10 cellular contexts compared by ENCODE assay signal in genomic region chr19:15108145-15108844, GRCh38. TPM values are rescaled to one million over a fixed set of nuclear protein-coding genes. Genes with fewer than 3 reads are reported as not detected.
DNase-seq lines count a peak whose midpoint lies in the region; ATAC-seq, FAIRE-seq and TF ChIP-seq lines count a peak whose summit lies in the region.
"Had no signal": no experiment of that assay in that cellular context is flagged by ENCODE, and none has a peak within 500 bp of the region (broad histone marks: within the 10 kb centered on the region; RNA-seq: fewer than 3 reads in every experiment).

No MANE protein-coding gene starts in this region.

- H3K4me1 Mint-ChIP-seq in naive thymus-derived CD4-positive, alpha-beta T cell = peaks cover 6 to 21% (median 17%) of the 10 kb centered on the region in 7 donors
- peaks cover 0 to 12% of the 10 kb centered on the region in 2 donors for H3K4me1 Mint-ChIP-seq in natural killer cell treated with Interleukin-12 subunit alpha and Interleukin-12 subunit beta and Interleukin-15 and Interleukin-18, amount 100 ng/mL, for 72 hours (ENCODE audit: low read depth in 2 of 2)

- no peak for ATAC-seq in RWPE2 (ENCODE audit: low read depth)
- ATAC-seq in naive thymus-derived CD4-positive, alpha-beta T cell = no peak
- ATAC-seq in natural killer cell treated with Interleukin-12 subunit alpha and Interleukin-12 subunit beta and Interleukin-15 and Interleukin-18, amount 100 ng/mL, for 72 hours = no peak

- H3K4me3 Mint-ChIP-seq in naive thymus-derived CD4-positive, alpha-beta T cell = peak overlapping the region; percentile 23 to 83 (median 54)
- no peak overlapping the region for H3K4me3 Mint-ChIP-seq in natural killer cell treated with Interleukin-12 subunit alpha and Interleukin-12 subunit beta and Interleukin-15 and Interleukin-18, amount 100 ng/mL, for 72 hours

- WGBS in esophagus squamous epithelium, 2 donors = 33 to 34% methylated on average over 8 to 10 of the region's 10 CpGs

- H3K36me3 Mint-ChIP-seq in naive thymus-derived CD4-positive, alpha-beta T cell = peaks cover 5 to 18% (median 7%) of the 10 kb centered on the region in 5 donors
- H3K36me3 Mint-ChIP-seq in natural killer cell treated with Interleukin-12 subunit alpha and Interleukin-12 subunit beta and Interleukin-15 and Interleukin-18, amount 100 ng/mL, for 72 hours = peaks cover 12% of the 10 kb centered on the region

- H3K36me3 ChIP-seq in RWPE2 (ENCODE audit: low read depth) (peaks cover 29% of the 10 kb centered on the region), esophagus squamous epithelium (peaks cover 0 to 44% (median 7%) of the 10 kb centered on the region in 3 donors)
- no peaks in the 10 kb centered on the region for H3K36me3 ChIP-seq in naive thymus-derived CD4-positive, alpha-beta T cell (ENCODE audit: control insufficient read depth in 2 of 3, insufficient read depth in 3 of 3, low read length in 3 of 3)

- CTCF ChIA-PET in AG04449 (lab: Yijun Ruan, JAX) = interaction anchor here (1.0 to 1.6 kb wide), 4 partner anchors 8 to 552 kb away, joined by 3 to 4 read pairs (median 4); a partner anchor contains a TSS
- CTCF ChIA-PET in naive thymus-derived CD4-positive, alpha-beta T cell (lab: Charles Lee) = interaction anchor here (0.9 kb wide), 1 partner anchor 28 kb away, joined by 3 read pairs; no protein-coding TSS in a partner anchor

- H3K4me1 ChIP-seq in RWPE2 (ENCODE audit: insufficient read depth, poor library complexity, severe bottlenecking) (no peaks in the 10 kb centered on the region), esophagus squamous epithelium (peaks cover 8 to 30% (median 15%) of the 10 kb centered on the region in 3 donors)
- H3K4me1 ChIP-seq in naive thymus-derived CD4-positive, alpha-beta T cell (ENCODE audit: control insufficient read depth in 2 of 2, insufficient read depth in 2 of 2, low read length in 2 of 2) = peaks cover 0 to 6% of the 10 kb centered on the region in 2 donors

- H3K9me3 Mint-ChIP-seq in naive thymus-derived CD4-positive, alpha-beta T cell = peaks cover 4 to 26% (median 14%) of the 10 kb centered on the region in 11 donors
- peaks cover 10% of the 10 kb centered on the region for H3K9me3 Mint-ChIP-seq in natural killer cell treated with Interleukin-12 subunit alpha and Interleukin-12 subunit beta and Interleukin-15 and Interleukin-18, amount 100 ng/mL, for 72 hours

- peaks cover 7% of the 10 kb centered on the region for H3K9me3 ChIP-seq in RWPE2 (ENCODE audit: severe bottlenecking)
- H3K9me3 ChIP-seq in esophagus squamous epithelium = peaks cover 0 to 14% (median 6%) of the 10 kb centered on the region in 3 donors
- H3K9me3 ChIP-seq in naive thymus-derived CD4-positive, alpha-beta T cell (ENCODE audit: control insufficient read depth in 2 of 3, low read length in 3 of 3) = peaks cover 0 to 17% (median 3%) of the 10 kb centered on the region in 3 experiments

- H3K27me3 Mint-ChIP-seq in naive thymus-derived CD4-positive, alpha-beta T cell = peaks cover 0 to 22% (median 15%) of the 10 kb centered on the region in 5 donors
- H3K27me3 Mint-ChIP-seq in natural killer cell treated with Interleukin-12 subunit alpha and Interleukin-12 subunit beta and Interleukin-15 and Interleukin-18, amount 100 ng/mL, for 72 hours = peaks cover 23 to 32% of the 10 kb centered on the region in 2 donors

- intact Hi-C loops in esophagus squamous epithelium (cut with DNase I) = loop anchor here (5.0 to 10.0 kb wide), 2 partner anchors 44 to 137 kb away; no protein-coding TSS in a partner anchor
- intact Hi-C loops in naive thymus-derived CD4-positive, alpha-beta T cell (cut with micrococcal nuclease) = no loop called here
- intact Hi-C loops in head of caudate nucleus (cut with DNase I) = no loop called here

- peak overlapping the region; percentile 81 for H3K4me3 ChIP-seq in AG04449 (ENCODE audit: low read depth, low read length)
- H3K4me3 ChIP-seq in RWPE2 (ENCODE audit: severe bottlenecking) = peak overlapping the region; percentile 89
- peak overlapping the region; percentile 58 to 89 (median 78) for H3K4me3 ChIP-seq in esophagus squamous epithelium
- H3K4me3 ChIP-seq in naive thymus-derived CD4-positive, alpha-beta T cell (ENCODE audit: low read length) = peak overlapping the region; percentile 27

- no peak for DNase-seq in AG04449 (ENCODE audit: low read depth, low spot score)
- no peak for DNase-seq in RWPE2 (ENCODE audit: low spot score)
- DNase-seq in esophagus squamous epithelium (lab: John Stamatoyannopoulos, UW) = no peak
- no peak for DNase-seq in naive thymus-derived CD4-positive, alpha-beta T cell
- no peak for DNase-seq in DMS153 treated with DMSO at 0.1 percent for 48 hours (lab: John Stamatoyannopoulos, UW; ENCODE audit: unreplicated experiment)
- no peak for DNase-seq in natural killer cell treated with Interleukin-12 subunit alpha and Interleukin-12 subunit beta and Interleukin-15 and Interleukin-18, amount 100 ng/mL, for 72 hours (ENCODE audit: low spot score)
- no peak for DNase-seq in head of caudate nucleus
- no peak for DNase-seq in urothelium cell line (ENCODE audit: low spot score)
- DNase-seq: NCI-H1417 treated with DMSO at 0.1 percent for 48 hours had no signal

- TF ChIP-seq CTCF in AG04449 (IDR thresholded peaks at IDR 0.05; ENCODE audit: insufficient read depth, low read length, missing control alignments) = no peak
- TF ChIP-seq CTCF in RWPE2 (IDR thresholded peaks at IDR 0.05; ENCODE audit: poor library complexity, severe bottlenecking) = no peak
- TF ChIP-seq CTCF in esophagus squamous epithelium (IDR thresholded peaks at IDR 0.05) = no peak

- no peaks in the 10 kb centered on the region for H3K27me3 ChIP-seq in RWPE2 (ENCODE audit: insufficient read depth, poor library complexity, severe bottlenecking)
- H3K27me3 ChIP-seq in esophagus squamous epithelium = peaks cover 0 to 8% (median 0%) of the 10 kb centered on the region in 4 donors
- H3K27me3 ChIP-seq in naive thymus-derived CD4-positive, alpha-beta T cell (ENCODE audit: control insufficient read depth in 2 of 2, insufficient read depth in 2 of 2, low read length in 2 of 2) = no peaks in the 10 kb centered on the region

- peak overlapping the region in 2 of 9 donors; percentile 36 to 60 for H3K27ac Mint-ChIP-seq in naive thymus-derived CD4-positive, alpha-beta T cell
- H3K27ac Mint-ChIP-seq in natural killer cell treated with Interleukin-12 subunit alpha and Interleukin-12 subunit beta and Interleukin-15 and Interleukin-18, amount 100 ng/mL, for 72 hours = no peak overlapping the region

- POLR2A ChIA-PET in AG04449 (lab: Yijun Ruan, JAX) = interaction anchor here (0.6 to 1.8 kb wide), 5 partner anchors 9 to 272 kb away, joined by 3 to 5 read pairs (median 3); a partner anchor contains a TSS
- POLR2A ChIA-PET in naive thymus-derived CD4-positive, alpha-beta T cell (lab: Charles Lee) = interaction anchor here (0.6 kb wide), 1 partner anchor 16 kb away, joined by 5 read pairs; no protein-coding TSS in a partner anchor

- FAIRE-seq in urothelium cell line (lab: Jason Lieb, UNC) = no peak

- peak overlapping the region; percentile 78 for H3K27ac ChIP-seq in RWPE2 (ENCODE audit: poor library complexity, severe bottlenecking)
- H3K27ac ChIP-seq in esophagus squamous epithelium = peak overlapping the region; percentile 85 to 94 (median 92)
- H3K27ac ChIP-seq in naive thymus-derived CD4-positive, alpha-beta T cell (ENCODE audit: low read depth, low read length) = no peak overlapping the region

- no peak for TF ChIP-seq POLR2A in esophagus squamous epithelium (IDR thresholded peaks at IDR 0.05)

RNA-seq across cellular contexts. Expression of gene SYDE1, which starts 1.1 kb away (rescaled TPM):
- 10 to 100 TPM in 1 of 4 donors, 1 to 10 TPM in 3; 1.4 to 10.3 (median 4.6) TPM for total RNA-seq in esophagus squamous epithelium
- 1 to 10 TPM in 2 of 5 experiments, under 1 TPM in 2, not detected in 1; 0.41 to 2.1 (median 1.2) TPM for total RNA-seq in naive thymus-derived CD4-positive, alpha-beta T cell
- polyA plus RNA-seq in naive thymus-derived CD4-positive, alpha-beta T cell = under 1 TPM; 0.12 to 0.15 TPM
- total RNA-seq in natural killer cell treated with Interleukin-12 subunit alpha and Interleukin-12 subunit beta and Interleukin-15 and Interleukin-18, amount 100 ng/mL, for 72 hours = not detected

RNA-seq across cellular contexts. Expression of gene OR1I1, which starts 26.3 kb away (rescaled TPM):
- total RNA-seq in esophagus squamous epithelium = not detected
- not detected for total RNA-seq in naive thymus-derived CD4-positive, alpha-beta T cell
- not detected for polyA plus RNA-seq in naive thymus-derived CD4-positive, alpha-beta T cell
- total RNA-seq in natural killer cell treated with Interleukin-12 subunit alpha and Interleukin-12 subunit beta and Interleukin-15 and Interleukin-18, amount 100 ng/mL, for 72 hours = not detected
- total RNA-seq: pulmonary artery endothelial cell had no signal

RNA-seq across cellular contexts. Expression of gene CASP14, which starts 59.0 kb away (rescaled TPM):
- total RNA-seq in esophagus squamous epithelium = under 1 TPM in 2 of 4 donors, not detected in 2; 0.42 to 0.44 TPM
- not detected for total RNA-seq in naive thymus-derived CD4-positive, alpha-beta T cell
- polyA plus RNA-seq in naive thymus-derived CD4-positive, alpha-beta T cell = not detected
- not detected for total RNA-seq in natural killer cell treated with Interleukin-12 subunit alpha and Interleukin-12 subunit beta and Interleukin-15 and Interleukin-18, amount 100 ng/mL, for 72 hours
- total RNA-seq: pulmonary artery endothelial cell had no signal

Comparison
In these comparisons a context has a peak if more than half of its experiments do, and no peak if none do; other contexts are left out.
1. H3K4me3 ChIP-seq: peak in every context shown above with its lines; median percentile 89 in RWPE2; 81 in AG04449; 78 in esophagus squamous epithelium; 27 in naive thymus-derived CD4-positive, alpha-beta T cell.